In the genomic region with DNA sequence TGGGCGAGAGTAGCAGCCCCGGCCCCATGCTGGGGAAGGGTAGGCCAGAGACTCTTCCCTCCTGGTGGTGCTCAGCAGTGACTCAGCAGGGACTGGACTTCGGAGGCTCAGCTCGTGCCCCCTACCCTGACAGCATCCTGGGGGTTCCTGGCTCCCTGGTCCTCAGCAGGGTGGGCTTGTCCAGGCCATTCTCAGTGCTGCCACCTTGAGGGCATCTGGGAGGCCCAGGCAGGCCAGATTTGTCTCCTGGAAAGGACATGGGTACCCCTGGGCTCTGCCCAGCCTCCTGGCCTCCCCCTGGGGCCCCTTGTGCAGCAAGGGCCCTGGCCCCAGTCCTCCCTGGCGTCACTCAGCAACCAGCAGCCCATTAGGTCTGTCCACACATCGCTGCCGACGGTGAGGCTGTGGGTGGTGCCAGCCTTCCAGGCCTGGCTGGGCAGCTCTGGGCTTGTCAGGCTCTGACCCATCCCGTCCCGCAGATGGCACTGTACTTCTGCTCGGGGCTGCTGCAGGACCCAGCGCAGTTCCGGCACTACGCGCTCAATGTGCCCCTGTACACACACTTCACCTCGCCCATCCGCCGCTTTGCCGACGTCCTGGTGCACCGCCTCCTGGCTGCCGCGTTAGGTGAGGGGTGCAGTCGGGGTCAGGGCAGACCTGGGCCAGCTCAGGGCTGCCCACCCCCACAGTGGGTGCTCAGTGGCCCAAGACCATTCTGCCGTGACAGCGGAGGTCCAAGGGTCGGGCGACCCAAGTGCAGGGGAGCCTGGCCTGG, we compare ENCODE assay signal across 1 cellular context.
TF ChIP-seq lines count a peak whose summit lies in the region.

No MANE protein-coding gene starts in this region.

TF ChIP-seq in K562, 482 proteins besides CTCF, POLR2A, EP300 and RAD21:
- no peak for TF ChIP-seq ZNF717 (CRISPR knock-in tag; IDR thresholded peaks at IDR 0.05)
- TF ChIP-seq HEY1 (CRISPR knock-in tag; IDR thresholded peaks at IDR 0.05; ENCODE audit: borderline replicate concordance) = no peak
- no peak for TF ChIP-seq HNRNPH1 (optimal IDR thresholded peaks at IDR 0.05; ENCODE audit: low read depth, low read length)
- no peak for TF ChIP-seq SRSF7 (optimal IDR thresholded peaks at IDR 0.05; ENCODE audit: low read depth, low read length)
- no peak for TF ChIP-seq NR2C1 (IDR thresholded peaks at IDR 0.05)
- TF ChIP-seq NR2C1 (tag; IDR thresholded peaks at IDR 0.05) = no peak
- no peak for TF ChIP-seq DMBX1 (CRISPR knock-in tag; IDR thresholded peaks at IDR 0.05; ENCODE audit: borderline replicate concordance)
- TF ChIP-seq, protein P1, sequence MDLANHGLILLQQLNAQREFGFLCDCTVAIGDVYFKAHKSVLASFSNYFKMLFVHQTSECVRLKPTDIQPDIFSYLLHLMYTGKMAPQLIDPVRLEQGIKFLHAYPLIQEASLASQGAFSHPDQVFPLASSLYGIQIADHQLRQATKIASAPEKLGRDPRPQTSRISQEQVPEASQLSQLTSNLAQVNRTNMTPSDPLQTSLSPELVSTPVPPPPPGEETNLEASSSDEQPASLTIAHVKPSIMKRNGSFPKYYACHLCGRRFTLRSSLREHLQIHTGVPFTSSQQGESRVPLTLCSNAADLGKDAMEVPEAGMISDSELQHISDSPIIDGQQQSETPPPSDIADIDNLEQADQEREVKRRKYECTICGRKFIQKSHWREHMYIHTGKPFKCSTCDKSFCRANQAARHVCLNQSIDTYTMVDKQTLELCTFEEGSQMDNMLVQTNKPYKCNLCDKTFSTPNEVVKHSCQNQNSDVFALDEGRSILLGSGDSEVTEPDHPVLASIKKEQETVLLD (IDR thresholded peaks at IDR 0.05) = no peak
- TF ChIP-seq, protein P2, sequence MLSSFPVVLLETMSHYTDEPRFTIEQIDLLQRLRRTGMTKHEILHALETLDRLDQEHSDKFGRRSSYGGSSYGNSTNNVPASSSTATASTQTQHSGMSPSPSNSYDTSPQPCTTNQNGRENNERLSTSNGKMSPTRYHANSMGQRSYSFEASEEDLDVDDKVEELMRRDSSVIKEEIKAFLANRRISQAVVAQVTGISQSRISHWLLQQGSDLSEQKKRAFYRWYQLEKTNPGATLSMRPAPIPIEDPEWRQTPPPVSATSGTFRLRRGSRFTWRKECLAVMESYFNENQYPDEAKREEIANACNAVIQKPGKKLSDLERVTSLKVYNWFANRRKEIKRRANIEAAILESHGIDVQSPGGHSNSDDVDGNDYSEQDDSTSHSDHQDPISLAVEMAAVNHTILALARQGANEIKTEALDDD (IDR thresholded peaks at IDR 0.05) = no peak
- TF ChIP-seq ZC3H8 (IDR thresholded peaks at IDR 0.05) = no peak
- no peak for TF ChIP-seq MECOM (CRISPR knock-in tag; IDR thresholded peaks at IDR 0.05)
TF ChIP-seq in K562: peak in this region for 0.
